Comparison of ENCODE assay signal across 9 cellular contexts in the genomic region with DNA sequence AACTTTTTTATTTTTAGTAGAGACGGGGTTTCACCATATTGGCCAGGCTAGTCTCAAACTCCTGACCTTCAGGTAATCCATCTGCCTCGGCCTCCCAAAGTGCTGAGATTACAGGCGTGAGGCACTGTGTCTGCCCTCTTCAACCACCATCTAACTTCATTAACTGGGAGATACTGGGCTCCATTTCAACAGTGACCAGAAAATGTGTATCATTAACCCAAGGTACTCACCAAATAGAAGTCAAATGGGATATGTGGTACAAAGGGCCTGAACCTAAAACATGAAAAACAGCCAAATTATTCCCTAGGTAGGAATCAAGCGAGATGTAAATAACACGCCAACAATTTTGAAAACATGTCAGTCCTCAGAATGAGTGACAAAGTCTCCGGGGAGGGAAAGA.
DNase-seq lines count a peak whose midpoint lies in the region; ATAC-seq and TF ChIP-seq lines count a peak whose summit lies in the region.
"Had no signal": no experiment of that assay in that cellular context is flagged by ENCODE, and none has a peak within 500 bp of the region (broad histone marks: within the 10 kb centered on the region; RNA-seq: fewer than 3 reads in every experiment).

No MANE protein-coding gene starts in this region.

- H3K4me1 ChIP-seq in mucosa of rectum (ENCODE audit: control insufficient read depth in 2 of 2, insufficient read depth in 2 of 2, low read length in 2 of 2): peaks cover 9% of the 10 kb centered on the region in 2 donors

- no peak for DNase-seq in HFF-Myc (ENCODE audit: extremely low read depth, low read depth)
- DNase-seq in choroid plexus epithelial cell (ENCODE audit: low read depth): no peak
- no peak for DNase-seq in NCI-H510A treated with DMSO at 0.1 percent for 48 hours (lab: John Stamatoyannopoulos, UW)
- DNase-seq in GM10248 (ENCODE audit: extremely low spot score): no peak
- DNase-seq in NCI-H2029 treated with DMSO at 0.1 percent for 48 hours (lab: John Stamatoyannopoulos, UW): no peak
- DNase-seq: T1000 had no signal

- H3K4me3 ChIP-seq in HFF-Myc (replicated peaks; ENCODE audit: low read depth, low read length) (peak overlapping the region; percentile 99), choroid plexus epithelial cell (ENCODE audit: low read depth, low read length) (peak overlapping the region; percentile 91), mucosa of rectum (ENCODE audit: low read length in 2 of 2) (peak overlapping the region; percentile 71 to 96)

- no peak for TF ChIP-seq CTCF in 22Rv1 (IDR thresholded peaks at IDR 0.05)
- TF ChIP-seq CTCF in HFF-Myc (IDR thresholded peaks at IDR 0.05; ENCODE audit: low read depth, low read length, missing control alignments): no peak
- TF ChIP-seq CTCF in choroid plexus epithelial cell (conservative IDR thresholded peaks at IDR 0.05; ENCODE audit: low read depth, low read length): no peak
- TF ChIP-seq CTCF in GM10248 (IDR thresholded peaks at IDR 0.05; ENCODE audit: control extremely low read depth, extremely low read depth, low read depth, missing control alignments): no peak

- H3K36me3 ChIP-seq in mucosa of rectum (ENCODE audit: control insufficient read depth in 2 of 2, insufficient read depth in 2 of 2, low read length in 2 of 2): peaks cover 42 to 43% of the 10 kb centered on the region in 2 donors

- CTCF ChIA-PET in GM10248 (lab: Yijun Ruan, JAX): no interaction called here

- H3K27me3 ChIP-seq in mucosa of rectum (ENCODE audit: control insufficient read depth in 2 of 2, insufficient read depth in 2 of 2, low read length in 2 of 2): no peaks in the 10 kb centered on the region

- no peaks in the 10 kb centered on the region for H3K9me3 ChIP-seq in mucosa of rectum (ENCODE audit: control insufficient read depth in 2 of 2, low read length in 2 of 2)

- H3K9ac ChIP-seq in mucosa of rectum (ENCODE audit: low read depth in 1 of 2, low read length in 2 of 2): peak overlapping the region in 1 of 2 donors; percentile 79

- POLR2A ChIA-PET in GM10248 (lab: Yijun Ruan, JAX): no interaction called here

- peak overlapping the region; percentile 92; the same call in 1 of the 2 replicates for H3K27ac ChIP-seq in 22Rv1
- H3K27ac ChIP-seq in mucosa of rectum (ENCODE audit: low read depth in 2 of 2, low read length in 2 of 2): no peak overlapping the region

- no peak for ATAC-seq in GM18867 (IDR thresholded peaks at IDR 0.05; ENCODE audit: unreplicated experiment)
